Comparison of ENCODE assay signal across 14 cellular contexts in genomic region chr17:83076930-83077329, GRCh38. TPM values are rescaled to one million over a fixed set of nuclear protein-coding genes. Genes with fewer than 3 reads are reported as not detected.
DNase-seq lines count a peak whose midpoint lies in the region; ATAC-seq lines count a peak whose summit lies in the region.
"Had no signal": no experiment of that assay in that cellular context is flagged by ENCODE, and none has a peak within 500 bp of the region (broad histone marks: within the 10 kb centered on the region; RNA-seq: fewer than 3 reads in every experiment).

No MANE protein-coding gene starts in this region.

- H3K4me1 Mint-ChIP-seq in naive thymus-derived CD8-positive, alpha-beta T cell, result peaks cover 5 to 14% (median 9%) of the 10 kb centered on the region in 4 donors

- H3K36me3 ChIP-seq in adipocyte (ENCODE audit: control insufficient read depth, insufficient read depth, low read length, severe bottlenecking), result no peaks in the 10 kb centered on the region
- H3K36me3 ChIP-seq: ascending aorta, gastroesophageal sphincter had no signal

- H3K4me3 Mint-ChIP-seq in naive thymus-derived CD8-positive, alpha-beta T cell, result peak overlapping the region in 6 of 10 donors; percentile 4 to 74 (median 36)

- H3K9me3 ChIP-seq in adipocyte (ENCODE audit: control insufficient read depth, low read length), result no peaks in the 10 kb centered on the region
- H3K9me3 ChIP-seq: ascending aorta, gastroesophageal sphincter, mucosa of descending colon had no signal

- H3K27ac Mint-ChIP-seq in naive thymus-derived CD8-positive, alpha-beta T cell, result no peak overlapping the region

- peaks cover 25% of the 10 kb centered on the region for H3K4me1 ChIP-seq in adipocyte (ENCODE audit: control insufficient read depth, insufficient read depth, low read length)

- no peaks in the 10 kb centered on the region for H3K9me3 Mint-ChIP-seq in naive thymus-derived CD8-positive, alpha-beta T cell

- no peak overlapping the region for H3K4me3 ChIP-seq in adipocyte (ENCODE audit: low read length)
- H3K4me3 ChIP-seq: ascending aorta, gastroesophageal sphincter, mucosa of descending colon had no signal

- peaks cover 0 to 9% (median 0%) of the 10 kb centered on the region in 5 donors for H3K27me3 Mint-ChIP-seq in naive thymus-derived CD8-positive, alpha-beta T cell

- no peaks in the 10 kb centered on the region for H3K27me3 ChIP-seq in adipocyte (replicated peaks; ENCODE audit: control insufficient read depth, insufficient read depth, low read length)
- H3K27me3 ChIP-seq: ascending aorta, gastroesophageal sphincter had no signal

- peak; percentile 0 for DNase-seq in NCI-H1105 treated with DMSO at 0.1 percent for 48 hours (lab: John Stamatoyannopoulos, UW)
- DNase-seq in NCI-H1105 (lab: John Stamatoyannopoulos, UW), result no peak
- DNase-seq in HT-29 (ENCODE audit: low spot score), result peak; percentile 51
- DNase-seq in adipocyte (ENCODE audit: low read depth), result peak; percentile 26
- no peak for DNase-seq in naive thymus-derived CD8-positive, alpha-beta T cell
- no peak for DNase-seq in cerebellar cortex (ENCODE audit: low spot score)
- no peak for DNase-seq in G401 (ENCODE audit: low spot score)
- DNase-seq: activated CD4-positive, CD25-positive, alpha-beta regulatory T cell; GOT3; NCI-H82 had no signal

- no peak overlapping the region for H3K9ac ChIP-seq in adipocyte (ENCODE audit: low read length)

- no peaks in the 10 kb centered on the region for H3K36me3 Mint-ChIP-seq in naive thymus-derived CD8-positive, alpha-beta T cell

- in situ Hi-C loops in G401 (cut with HindIII; ENCODE audit: low sequenced_read_pairs), result no loop called here

- no peak for ATAC-seq in naive thymus-derived CD8-positive, alpha-beta T cell
- ATAC-seq in GM21423 (IDR thresholded peaks at IDR 0.05; ENCODE audit: unreplicated experiment), result no peak
- ATAC-seq: gastroesophageal sphincter, mucosa of descending colon had no signal

- POLR2A ChIA-PET in naive thymus-derived CD8-positive, alpha-beta T cell (lab: Charles Lee), result interaction anchor here (0.8 to 1.4 kb wide), 3 partner anchors 14 to 26 kb away, joined by 3 read pairs; no protein-coding TSS in a partner anchor

RNA-seq across cellular contexts. Expression of gene METRNL, which starts 2.5 kb away (rescaled TPM):
- total RNA-seq in HT-29 (2014; rRNA removed; shearing (Covaris generic)), result 143 and 203 TPM in 2 replicates
- total RNA-seq in naive thymus-derived CD8-positive, alpha-beta T cell, result 1 to 10 TPM; 4.1 to 4.6 TPM
- 1 to 10 TPM in 2 of 3 donors, under 1 TPM in 1; 0.42 to 4.8 (median 1.3) TPM for polyA plus RNA-seq in naive thymus-derived CD8-positive, alpha-beta T cell
- 27.8 and 31.9 TPM in 2 replicates for total RNA-seq in G401 (2014; rRNA removed; shearing (Covaris generic))

Comparison
In these comparisons a context has a peak if more than half of its experiments do, and no peak if none do; other contexts are left out.
1. DNase-seq: peak in NCI-H1105 treated with DMSO at 0.1 percent for 48 hours (single experiment), HT-29 (single experiment) and adipocyte (single experiment); none in NCI-H1105 (single experiment), naive thymus-derived CD8-positive, alpha-beta T cell (0 of 10), cerebellar cortex (single experiment) and G401 (single experiment).